8 cellular contexts compared by ENCODE assay signal in genomic region chr17:58006563-58006923, GRCh38. TPM values are rescaled to one million over a fixed set of nuclear protein-coding genes. Genes with fewer than 3 reads are reported as not detected.
A peak's percentile ranks its signal among the peaks of the same experiment; 100 is the strongest.
DNase-seq lines count a peak whose midpoint lies in the region; ATAC-seq, FAIRE-seq and TF ChIP-seq lines count a peak whose summit lies in the region.

No MANE protein-coding gene starts in this region.

- peak; percentile 72 for DNase-seq in COLO668 (lab: John Stamatoyannopoulos, UW; ENCODE audit: unreplicated experiment)
- DNase-seq in NCI-H2227 treated with DMSO at 0.1 percent for 48 hours (lab: John Stamatoyannopoulos, UW), result peak; percentile 69
- peak; percentile 28 for DNase-seq in activated CD4-positive, CD25-positive, alpha-beta regulatory T cell treated with anti-CD3 and anti-CD28 coated beads, Interleukin-2, amount 50 U/mL, for 16 hours (ENCODE audit: low read depth, low spot score)
- peak; percentile 85 for DNase-seq in colonic mucosa
- DNase-seq in left lung, result peak; percentile 78 to 85
- peak; percentile 77 for DNase-seq in stimulated activated CD4-positive, alpha-beta T cell treated with anti-CD3 and anti-CD28 coated beads, Interleukin-4, amount 100 ng/mL, for 24 hours
- no peak for DNase-seq in GM12892 (ENCODE audit: insufficient read length)

- peak; percentile 82 for ATAC-seq in left lung

- H3K27ac ChIP-seq in HEK293 (ENCODE audit: extremely low read depth, low read depth, low read length) (peak overlapping the region; percentile 100), colonic mucosa (peak overlapping the region; percentile 97), left lung (peak overlapping the region; percentile 95 to 97)

- no peak for TF ChIP-seq POLR2A in GM12892 (IDR thresholded peaks at IDR 0.05; ENCODE audit: low read depth, low read length)

- peak overlapping the region; percentile 94 for H3K4me3 ChIP-seq in HEK293 (ENCODE audit: low read depth, low read length)
- H3K4me3 ChIP-seq in colonic mucosa, result peak overlapping the region; percentile 83
- peak overlapping the region; percentile 95 to 97 for H3K4me3 ChIP-seq in left lung

- FAIRE-seq in GM12892 (lab: Jason Lieb, UNC), result no peak

- no peaks in the 10 kb centered on the region for H3K27me3 ChIP-seq in colonic mucosa
- no peaks in the 10 kb centered on the region for H3K27me3 ChIP-seq in left lung

- POLR2A ChIA-PET in HEK293 (lab: Yijun Ruan, JAX), result interaction anchor here (0.8 to 3.1 kb wide), 28 partner anchors 11 to 159 kb away, joined by 3 to 101 read pairs (median 6); partner anchors contain the start of genes CUEDC1, DYNLL2, MRPS23 and VEZF1

- TF ChIP-seq CTCF in HEK293 (tag by site-specific recombination; IDR thresholded peaks at IDR 0.05) (no peak), colonic mucosa (IDR thresholded peaks at IDR 0.05) (no peak), left lung (IDR thresholded peaks at IDR 0.05) (no peak)

- H3K36me3 ChIP-seq in HEK293 (ENCODE audit: control insufficient read depth in 2 of 2, insufficient read depth in 1 of 2, low read length in 2 of 2) (peaks cover 43 to 47% of the 10 kb centered on the region in 2 experiments), colonic mucosa (peaks cover 21% of the 10 kb centered on the region), left lung (peaks cover 8 to 43% of the 10 kb centered on the region in 2 donors)

- CTCF ChIA-PET in HEK293 (lab: Yijun Ruan, JAX), result interaction anchor here (0.6 to 4.1 kb wide), 9 partner anchors 8 to 164 kb away, joined by 3 to 16 read pairs (median 4); no protein-coding TSS in a partner anchor

- peak overlapping the region; percentile 97 to 100 for H3K9ac ChIP-seq in colonic mucosa (ENCODE audit: low read depth in 2 of 2, low read length in 2 of 2)

- intact Hi-C loops in colonic mucosa (cut with DNase I), result no loop called here
- intact Hi-C loops in left lung (cut with DNase I), result loop anchor here in 1 of 2 donors (10.0 kb wide), 1 partner anchor 78 kb away; the partner anchor contains the start of gene DYNLL2

- H3K9me3 ChIP-seq in HEK293 (ENCODE audit: control insufficient read depth, insufficient read depth, low read depth, low read length) (no peaks in the 10 kb centered on the region), colonic mucosa (no peaks in the 10 kb centered on the region), left lung (no peaks in the 10 kb centered on the region)

- H3K4me1 ChIP-seq in HEK293 (ENCODE audit: control insufficient read depth, insufficient read depth, low read length) (peaks cover 22% of the 10 kb centered on the region), colonic mucosa (peaks cover 12% of the 10 kb centered on the region), left lung (peaks cover 17 to 53% of the 10 kb centered on the region in 2 donors)

TF ChIP-seq in HEK293, 187 proteins besides CTCF, POLR2A, EP300 and RAD21 (continues in another document):
- TF ChIP-seq ZBTB8A (tag by site-specific recombination; IDR thresholded peaks at IDR 0.05), result peak; percentile 20; the same call in 1 of the 2 replicates
- TF ChIP-seq ZNF280D (tag by site-specific recombination; IDR thresholded peaks at IDR 0.05), result no peak
- TF ChIP-seq ZBTB49 (tag by site-specific recombination; IDR thresholded peaks at IDR 0.05; ENCODE audit: low read depth), result no peak
- TF ChIP-seq IKZF3 (tag by site-specific recombination; IDR thresholded peaks at IDR 0.05), result no peak
- peak; percentile 20; the same call in 1 of the 2 replicates for TF ChIP-seq HOXC10 (CRISPR knock-in tag; IDR thresholded peaks at IDR 0.05)
- no peak for TF ChIP-seq OSR2 (tag by site-specific recombination; IDR thresholded peaks at IDR 0.05)
- no peak for TF ChIP-seq PBX3 (CRISPR knock-in tag; IDR thresholded peaks at IDR 0.05)
- no peak for TF ChIP-seq ZNF621 (tag by site-specific recombination; IDR thresholded peaks at IDR 0.05)
- no peak for TF ChIP-seq ZNF311 (tag by site-specific recombination; IDR thresholded peaks at IDR 0.05; ENCODE audit: borderline replicate concordance)
- TF ChIP-seq ZSCAN18 (tag by site-specific recombination; IDR thresholded peaks at IDR 0.05), result no peak
- 0 out of 2 replicates have a peak, but pooled peaks have one; percentile 17 for TF ChIP-seq ZBTB48 (tag by site-specific recombination; IDR thresholded peaks at IDR 0.05)
- no peak for TF ChIP-seq ZNF19 (tag by site-specific recombination; IDR thresholded peaks at IDR 0.05; ENCODE audit: low read depth)
- TF ChIP-seq ZNF677 (tag by site-specific recombination; IDR thresholded peaks at IDR 0.05), result no peak
- TF ChIP-seq BCL6B (tag by site-specific recombination; IDR thresholded peaks at IDR 0.05), result no peak

RNA-seq across cellular contexts. Expression of gene SRSF1, which starts 0.5 kb away (rescaled TPM):
- total RNA-seq in colonic mucosa (100 to 1,000 TPM; 173 to 315 TPM), left lung (100 to 1,000 TPM; 137 to 200 TPM)
- polyA plus RNA-seq in GM12892 (2012; ENCODE audit: missing spikeins), result 199 TPM

RNA-seq across cellular contexts. Expression of gene VEZF1, which starts 18.5 kb away (rescaled TPM):
- total RNA-seq in colonic mucosa (10 to 100 TPM; 35.7 to 52.8 TPM), left lung (10 to 100 TPM; 62.7 to 62.9 TPM)
- 12.5 TPM for polyA plus RNA-seq in GM12892 (2012; ENCODE audit: missing spikeins)

RNA-seq across cellular contexts. Expression of gene CUEDC1, which starts 51.3 kb away (rescaled TPM):
- total RNA-seq in colonic mucosa (10 to 100 TPM; 14.7 to 15.2 TPM), left lung (10 to 100 TPM; 44.1 to 47.3 TPM)
- polyA plus RNA-seq in GM12892 (2012; ENCODE audit: missing spikeins), result 1.2 TPM
